ENCODE assay signal across 9 cellular contexts in the genomic region with DNA sequence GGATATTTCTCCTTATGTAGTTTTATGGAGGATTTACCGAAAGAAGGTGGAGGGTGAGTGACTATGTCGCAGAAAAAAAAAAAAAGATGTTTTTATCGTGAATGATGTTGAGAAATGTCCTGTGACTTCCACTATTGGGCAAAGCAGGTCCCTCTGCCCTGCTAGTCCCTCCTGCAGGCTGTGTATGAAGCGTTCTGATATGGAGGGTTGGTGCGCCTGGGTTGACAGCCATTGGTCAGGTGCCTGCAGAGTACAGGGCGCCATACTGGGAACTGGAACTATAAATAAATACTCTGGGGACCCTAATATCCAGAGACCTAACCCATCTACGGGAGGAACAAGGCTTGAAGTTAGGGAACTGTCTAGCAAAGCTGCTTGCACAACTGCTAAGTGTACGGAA. TPM values are rescaled to one million over a fixed set of nuclear protein-coding genes. Genes with fewer than 3 reads are reported as not detected.
DNase-seq lines count a peak whose midpoint lies in the region; ATAC-seq lines count a peak whose summit lies in the region.
"Had no signal": no experiment of that assay in that cellular context is flagged by ENCODE, and none has a peak within 500 bp of the region (broad histone marks: within the 10 kb centered on the region; RNA-seq: fewer than 3 reads in every experiment).

No MANE protein-coding gene starts in this region.

- WGBS in right cardiac atrium: 68% methylated on average over 8 of the region's 8 CpGs

- DNase-seq in right cardiac atrium (no peak), Right ventricle myocardium inferior (ENCODE audit: missing footprints) (no peak), memory B cell (ENCODE audit: low spot score in 2 of 2) (no peak), ureter (ENCODE audit: low spot score) (peak; percentile 35), cerebellar nuclear complex (lab: John Stamatoyannopoulos, UW) (no peak), cerebellum (ENCODE audit: low spot score) (no peak)

- H3K36me3 Mint-ChIP-seq in activated naive CD4-positive, alpha-beta T cell treated with anti-CD3 and anti-CD28 coated beads, Interleukin-2, amount 50 U/mL, for 24 hours: no peaks in the 10 kb centered on the region
- H3K36me3 Mint-ChIP-seq in memory B cell: no peaks in the 10 kb centered on the region

- H3K27me3 Mint-ChIP-seq in activated naive CD4-positive, alpha-beta T cell treated with anti-CD3 and anti-CD28 coated beads, Interleukin-2, amount 50 U/mL, for 24 hours: no peaks in the 10 kb centered on the region
- H3K27me3 Mint-ChIP-seq in memory B cell: no peaks in the 10 kb centered on the region

- H3K4me1 Mint-ChIP-seq in activated naive CD4-positive, alpha-beta T cell treated with anti-CD3 and anti-CD28 coated beads, Interleukin-2, amount 50 U/mL, for 24 hours: peaks cover 62% of the 10 kb centered on the region
- H3K4me1 Mint-ChIP-seq in memory B cell: peaks cover 40% of the 10 kb centered on the region

- no peaks in the 10 kb centered on the region for H3K27me3 ChIP-seq in right cardiac atrium (ENCODE audit: control insufficient read depth, insufficient read depth)
- H3K27me3 ChIP-seq: adrenal gland had no signal

- H3K4me3 ChIP-seq in right cardiac atrium (ENCODE audit: low read length): peak overlapping the region; percentile 80

- intact Hi-C loops in right cardiac atrium (cut with DNase I): loop anchor here in 2 of 4 donors (10.0 kb wide), 2 partner anchors 78 to 418 kb away; no protein-coding TSS in a partner anchor
- intact Hi-C loops in Right ventricle myocardium inferior (cut with DNase I): loop anchor here (5.0 kb wide), 1 partner anchor 36 kb away; the partner anchor contains the start of gene TMEM121B

- H3K9me3 ChIP-seq in right cardiac atrium (ENCODE audit: control insufficient read depth, low read length): no peaks in the 10 kb centered on the region
- H3K9me3 ChIP-seq: adrenal gland had no signal

- ATAC-seq in right cardiac atrium (no peak), Right ventricle myocardium inferior (no peak), memory B cell (ENCODE audit: low read depth) (no peak), GM19467 (IDR thresholded peaks at IDR 0.05; ENCODE audit: unreplicated experiment) (no peak)

- H3K27ac ChIP-seq in right cardiac atrium (ENCODE audit: low read length): no peak overlapping the region

- H3K4me1 ChIP-seq in right cardiac atrium (ENCODE audit: control insufficient read depth, insufficient read depth, low read length): peaks cover 2% of the 10 kb centered on the region

- peak overlapping the region; percentile 92 for H3K4me3 Mint-ChIP-seq in activated naive CD4-positive, alpha-beta T cell treated with anti-CD3 and anti-CD28 coated beads, Interleukin-2, amount 50 U/mL, for 24 hours
- H3K4me3 Mint-ChIP-seq in memory B cell: peak overlapping the region; percentile 89

- H3K27ac Mint-ChIP-seq in activated naive CD4-positive, alpha-beta T cell treated with anti-CD3 and anti-CD28 coated beads, Interleukin-2, amount 50 U/mL, for 24 hours: peak overlapping the region; percentile 96
- H3K27ac Mint-ChIP-seq in memory B cell: peak overlapping the region; percentile 17

- H3K9me3 Mint-ChIP-seq in activated naive CD4-positive, alpha-beta T cell treated with anti-CD3 and anti-CD28 coated beads, Interleukin-2, amount 50 U/mL, for 24 hours: no peaks in the 10 kb centered on the region
- no peaks in the 10 kb centered on the region for H3K9me3 Mint-ChIP-seq in memory B cell

RNA-seq across cellular contexts. Expression of gene IL17RA, which starts 1.5 kb away (rescaled TPM):
- total RNA-seq in right cardiac atrium: 10 to 100 TPM in 3 of 4 donors, 1 to 10 TPM in 1; 8.7 to 13.4 (median 12.6) TPM
- 4.6 TPM for polyA plus RNA-seq in right cardiac atrium
- 10.9 TPM for total RNA-seq in Right ventricle myocardium inferior
- 15.4 TPM for total RNA-seq in ureter
- total RNA-seq in cerebellum: 6.6 TPM

RNA-seq across cellular contexts. Expression of gene TMEM121B, which starts 34.9 kb away (rescaled TPM):
- 1 to 10 TPM in 3 of 4 donors, under 1 TPM in 1; 0.56 to 1.9 (median 1.1) TPM for total RNA-seq in right cardiac atrium
- 0.68 TPM for polyA plus RNA-seq in right cardiac atrium
- total RNA-seq in Right ventricle myocardium inferior: 2.2 TPM
- total RNA-seq in ureter: 0.18 TPM
- 9.0 TPM for total RNA-seq in cerebellum
